ENCODE assay signal across 20 cellular contexts in the genomic region with DNA sequence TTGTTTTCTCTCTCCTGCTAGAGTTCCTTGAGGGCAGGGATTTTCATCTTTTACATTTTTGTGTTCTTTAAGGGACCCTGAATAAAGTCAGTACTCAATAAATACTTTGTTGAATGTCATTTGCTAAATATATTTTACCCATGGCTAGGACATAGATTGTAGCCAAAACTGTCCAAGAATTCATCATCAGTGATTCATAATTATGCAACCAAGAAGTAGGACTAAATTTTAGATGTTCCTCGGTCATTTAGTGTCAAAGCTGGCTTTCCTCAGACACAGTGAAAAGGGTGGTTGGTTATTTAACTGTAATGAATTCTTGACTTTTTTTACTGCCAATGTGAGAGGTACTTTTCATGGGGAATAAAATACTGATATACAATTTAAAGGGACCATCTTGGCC. TPM values are rescaled to one million over a fixed set of nuclear protein-coding genes. Genes with fewer than 3 reads are reported as not detected.
DNase-seq lines count a peak whose midpoint lies in the region; ATAC-seq, FAIRE-seq and TF ChIP-seq lines count a peak whose summit lies in the region.
"Had no signal": no experiment of that assay in that cellular context is flagged by ENCODE, and none has a peak within 500 bp of the region (broad histone marks: within the 10 kb centered on the region; RNA-seq: fewer than 3 reads in every experiment).

No MANE protein-coding gene starts in this region.

- no peak for DNase-seq in heart left ventricle
- DNase-seq in left cardiac atrium = no peak
- peak; percentile 58 for DNase-seq in fibroblast of the aortic adventitia (ENCODE audit: low read depth)
- peak; percentile 42 for DNase-seq in stromal cell of bone marrow (ENCODE audit: low read depth)
- DNase-seq in RCC 7860 (ENCODE audit: low spot score) = no peak
- DNase-seq in DMS53 treated with DMSO at 0.1 percent for 48 hours (lab: John Stamatoyannopoulos, UW; ENCODE audit: unreplicated experiment) = no peak
- DNase-seq in cerebellar cortex (ENCODE audit: low spot score) = no peak
- DNase-seq: activated CD4-positive, CD25-positive, alpha-beta regulatory T cell; activated CD8-positive, alpha-beta T cell treated with anti-CD3 and anti-CD28 coated beads, Interleukin-2, amount 10 ng/mL, durations not matched to agents 7 days and 5 days; activated T-cell treated with anti-CD3 and anti-CD28 coated beads, Interleukin-2, amount 50 U/mL, for 72 hours; CD4-positive, alpha-beta memory T cell; DMS53; naive thymus-derived CD4-positive, alpha-beta T cell; NCI-H1436 treated with DMSO at 0.1 percent for 48 hours; NCI-H345; SHP77; stimulated activated CD4-positive, alpha-beta T cell treated with anti-CD3 and anti-CD28 coated beads, Interleukin-15, amount 100 ng/mL, for 24 hours; stimulated activated naive CD4-positive, alpha-beta T cell treated with Interleukin-2 at 50 U/mL for 16 hours; T-helper 2 cell had no signal

- H3K9ac ChIP-seq in SU-DHL-6 (ENCODE audit: low read length) = no peak overlapping the region

- H4K20me1 ChIP-seq in SU-DHL-6 (ENCODE audit: low read depth, low read length) = no peaks in the 10 kb centered on the region

- H3K27me3 ChIP-seq in heart left ventricle = no peaks in the 10 kb centered on the region
- H3K27me3 ChIP-seq in SU-DHL-6 (ENCODE audit: low read length) = no peaks in the 10 kb centered on the region

- H3F3A ChIP-seq in SU-DHL-6 (ENCODE audit: insufficient read depth) = peaks cover 17% of the 10 kb centered on the region

- TF ChIP-seq CTCF in heart left ventricle (IDR thresholded peaks at IDR 0.05) (no peak), SU-DHL-6 (IDR thresholded peaks at IDR 0.05; ENCODE audit: insufficient read depth, low read length, poor library complexity, severe bottlenecking) (no peak), fibroblast of the aortic adventitia (IDR thresholded peaks at IDR 0.05; ENCODE audit: insufficient read depth, low read length) (no peak)

- peaks cover 0 to 39% (median 13%) of the 10 kb centered on the region in 12 donors for H3K4me1 ChIP-seq in heart left ventricle

- H3K9me3 ChIP-seq in heart left ventricle = no peaks in the 10 kb centered on the region
- no peaks in the 10 kb centered on the region for H3K9me3 ChIP-seq in SU-DHL-6 (ENCODE audit: insufficient read depth, low read length)

- H3K4me3 ChIP-seq in heart left ventricle (no peak overlapping the region), SU-DHL-6 (ENCODE audit: insufficient read depth, low read length, poor library complexity, severe bottlenecking) (no peak overlapping the region), fibroblast of the aortic adventitia (ENCODE audit: low read depth, low read length) (no peak overlapping the region)

- H3K79me2 ChIP-seq in SU-DHL-6 (ENCODE audit: insufficient read depth, low read length) = no peaks in the 10 kb centered on the region; the same call in 1 of the 2 replicates

- H3K4me2 ChIP-seq in SU-DHL-6 (ENCODE audit: low read depth, low read length, poor library complexity, severe bottlenecking) = no peak overlapping the region

- ATAC-seq in heart left ventricle = no peak
- no peak for ATAC-seq in left cardiac atrium
- ATAC-seq: activated CD8-positive, alpha-beta T cell treated with anti-CD3 and anti-CD28 coated beads, Interleukin-2, amount 10 ng/mL, durations not matched to agents 7 days and 5 days; activated T-cell treated with anti-CD3 and anti-CD28 coated beads, Interleukin-2, amount 50 U/mL, for 72 hours; naive thymus-derived CD4-positive, alpha-beta T cell had no signal

- 52 to 65% (median 59%) methylated on average over 1 of the region's 1 CpG for WGBS in heart left ventricle, 4 donors

- H3K36me3 ChIP-seq in heart left ventricle = peaks cover 0 to 16% (median 6%) of the 10 kb centered on the region in 9 donors
- no peaks in the 10 kb centered on the region; the same call in 1 of the 2 replicates for H3K36me3 ChIP-seq in SU-DHL-6 (ENCODE audit: low read length)

- no peaks in the 10 kb centered on the region for H3K9me2 ChIP-seq in SU-DHL-6 (replicated peaks; ENCODE audit: insufficient read depth, low read length)

- H3K27ac ChIP-seq in heart left ventricle (peak overlapping the region in 11 of 12 donors; percentile 8 to 54 (median 37)), SU-DHL-6 (ENCODE audit: low read depth, low read length) (0 out of 2 replicates have a peak overlapping the region, but pooled peaks have one; percentile 6)

- intact Hi-C loops in heart left ventricle (cut with DNase I) = loop anchor here in 1 of 10 donors (10.0 kb wide), 1 partner anchor 51 kb away; the partner anchor contains the start of genes ECD and FAM149B1
- intact Hi-C loops in left cardiac atrium (cut with DNase I) = no loop called here

- no peak for FAIRE-seq in RCC 7860 (lab: Jason Lieb, UNC)

- no peak for TF ChIP-seq POLR2A in heart left ventricle (IDR thresholded peaks at IDR 0.05)

- no peak overlapping the region for H2AFZ ChIP-seq in SU-DHL-6 (ENCODE audit: low read depth, low read length, severe bottlenecking)

RNA-seq across cellular contexts. Expression of gene NUDT13, which starts 3.3 kb away (rescaled TPM):
- total RNA-seq in heart left ventricle (1 to 10 TPM; 2.1 to 5.7 (median 3.2) TPM), left cardiac atrium (1 to 10 TPM; 1.6 to 2.7 TPM), fibroblast of the aortic adventitia (ENCODE audit: low replicate concordance) (1.8 TPM in 2 replicates)
- polyA plus RNA-seq in heart left ventricle = 1 to 10 TPM; 1.8 to 5.8 TPM

RNA-seq across cellular contexts. Expression of gene P4HA1, which starts 16.9 kb away (rescaled TPM):
- total RNA-seq in heart left ventricle (10 to 100 TPM; 44.5 to 71.7 (median 54.2) TPM), left cardiac atrium (10 to 100 TPM; 41.0 to 51.0 TPM), fibroblast of the aortic adventitia (ENCODE audit: low replicate concordance) (159 and 170 TPM in 2 replicates)
- 10 to 100 TPM; 18.0 to 33.6 TPM for polyA plus RNA-seq in heart left ventricle

RNA-seq across cellular contexts. Expression of gene ECD, which starts 54.3 kb away (rescaled TPM):
- total RNA-seq in heart left ventricle (10 to 100 TPM; 13.3 to 21.9 (median 18.4) TPM), left cardiac atrium (10 to 100 TPM; 17.3 to 18.2 TPM), fibroblast of the aortic adventitia (ENCODE audit: low replicate concordance) (24.0 and 33.3 TPM in 2 replicates)
- polyA plus RNA-seq in heart left ventricle = 1 to 10 TPM; 7.5 to 9.3 TPM

RNA-seq across cellular contexts. Expression of gene FAM149B1, which starts 54.4 kb away (rescaled TPM):
- total RNA-seq in heart left ventricle (10 to 100 TPM in 8 of 9 donors, 1 to 10 TPM in 1; 9.9 to 21.8 (median 17.8) TPM), left cardiac atrium (10 to 100 TPM; 13.6 to 15.3 TPM), fibroblast of the aortic adventitia (ENCODE audit: low replicate concordance) (30.8 and 47.5 TPM in 2 replicates)
- 10 to 100 TPM in 1 of 2 donors, 1 to 10 TPM in 1; 7.8 to 18.2 TPM for polyA plus RNA-seq in heart left ventricle

Comparison
In these comparisons a context has a peak if more than half of its experiments do, and no peak if none do; other contexts are left out.
1. DNase-seq: peak in fibroblast of the aortic adventitia (single experiment) and stromal cell of bone marrow (single experiment); none in heart left ventricle (0 of 5), left cardiac atrium (single experiment), RCC 7860 (single experiment), DMS53 treated with DMSO at 0.1 percent for 48 hours (single experiment) and cerebellar cortex (single experiment).